ENCODE assay signal across 16 cellular contexts in the genomic region with DNA sequence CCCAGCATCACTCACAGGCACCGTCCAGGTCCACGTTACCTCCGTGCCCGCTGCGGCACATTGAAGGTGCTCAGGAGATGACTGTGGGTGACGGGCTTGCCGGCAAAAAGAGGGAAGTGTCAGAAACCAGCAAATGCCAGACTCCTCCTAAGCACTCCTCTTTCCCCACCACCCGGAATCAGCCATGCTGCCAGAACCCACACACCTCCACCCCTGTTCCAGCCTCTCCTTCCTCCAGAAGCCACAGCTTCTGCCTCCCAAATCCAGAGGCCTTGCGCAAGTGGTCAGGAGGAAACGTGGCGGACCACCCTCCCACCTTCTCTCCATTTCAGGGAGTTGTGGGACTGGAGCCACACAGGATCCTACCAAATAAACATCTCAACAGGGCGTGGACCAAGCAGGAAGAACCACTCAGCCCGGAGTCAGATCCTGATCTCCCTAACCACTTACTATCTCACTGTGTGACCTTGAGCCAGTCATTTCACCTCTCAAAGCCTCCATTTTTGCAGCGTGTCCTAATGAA. TPM values are rescaled to one million over a fixed set of nuclear protein-coding genes. Genes with fewer than 3 reads are reported as not detected.
DNase-seq lines count a peak whose midpoint lies in the region; ATAC-seq and TF ChIP-seq lines count a peak whose summit lies in the region.
"Had no signal": no experiment of that assay in that cellular context is flagged by ENCODE, and none has a peak within 500 bp of the region (broad histone marks: within the 10 kb centered on the region; RNA-seq: fewer than 3 reads in every experiment).

No MANE protein-coding gene starts in this region.

- DNase-seq in right cardiac atrium, result peak in 2 of 3 donors; percentile 63 to 69
- no peak for DNase-seq in Right ventricle myocardium superior
- DNase-seq in Peyer's patch, result peak in 2 of 3 donors; percentile 42 to 47
- peak; percentile 67 for DNase-seq in islet precursor cell
- no peak for DNase-seq in NCI-H2029 treated with DMSO at 0.1 percent for 48 hours (lab: John Stamatoyannopoulos, UW)
- DNase-seq: activated B cell treated with CpG ODN at 0.5 μM for 24 hours, adrenal gland, DMS79 treated with DMSO at 0.1 percent for 48 hours, foreskin fibroblast, NCI-H1694 treated with DMSO at 0.1 percent for 48 hours, SJCRH30 had no signal

- H3K27ac ChIP-seq in right cardiac atrium (ENCODE audit: low read length), result no peak overlapping the region
- peak overlapping the region in 1 of 4 donors; percentile 9 for H3K27ac ChIP-seq in Peyer's patch
- H3K27ac ChIP-seq: adrenal gland, SJCRH30, vagina had no signal

- H3K4me3 ChIP-seq in right cardiac atrium (ENCODE audit: low read length) (no peak overlapping the region), Peyer's patch (no peak overlapping the region)
- H3K4me3 ChIP-seq: adrenal gland, SJCRH30, vagina had no signal

- ATAC-seq in right cardiac atrium (peak in 1 of 2 donors; percentile 42), Right ventricle myocardium superior (ENCODE audit: poor library complexity) (no peak), GM21447 (IDR thresholded peaks at IDR 0.05; ENCODE audit: unreplicated experiment) (no peak), GM19397 (IDR thresholded peaks at IDR 0.05; ENCODE audit: unreplicated experiment) (no peak), GM21723 (IDR thresholded peaks at IDR 0.05; ENCODE audit: unreplicated experiment) (no peak)
- ATAC-seq: stimulated activated memory B cell treated with anti-CD40 and anti-IgM and Interleukin-4, amounts not matched to agents 10 μg/mL and 1 μg/mL and 100 μg/mL, for 72 hours had no signal

- peaks cover 0 to 31% (median 0%) of the 10 kb centered on the region in 3 donors for H3K36me3 ChIP-seq in Peyer's patch
- H3K36me3 ChIP-seq: SJCRH30 had no signal

- H3K27me3 ChIP-seq in right cardiac atrium (ENCODE audit: control insufficient read depth, insufficient read depth) (no peaks in the 10 kb centered on the region), Peyer's patch (no peaks in the 10 kb centered on the region)
- H3K27me3 ChIP-seq: adrenal gland, SJCRH30, vagina had no signal

- no peak for TF ChIP-seq CTCF in Peyer's patch (IDR thresholded peaks at IDR 0.05)

- H3K9me3 ChIP-seq in right cardiac atrium (ENCODE audit: control insufficient read depth, low read length) (no peaks in the 10 kb centered on the region), Peyer's patch (no peaks in the 10 kb centered on the region)
- H3K9me3 ChIP-seq: adrenal gland, SJCRH30, vagina had no signal

- no peak for TF ChIP-seq POLR2A in Peyer's patch (IDR thresholded peaks at IDR 0.05)

- intact Hi-C loops in right cardiac atrium (cut with DNase I) (no loop called here), Right ventricle myocardium superior (cut with DNase I) (no loop called here)

- H3K4me1 ChIP-seq in right cardiac atrium (ENCODE audit: control insufficient read depth, insufficient read depth, low read length) (peaks cover 29% of the 10 kb centered on the region), Peyer's patch (peaks cover under 1 to 14% (median 3%) of the 10 kb centered on the region in 4 donors)

- 66% methylated on average over 14 of the region's 14 CpGs for WGBS in right cardiac atrium

RNA-seq across cellular contexts. Expression of gene SMAD7, which starts 33.1 kb away (rescaled TPM):
- total RNA-seq in right cardiac atrium (10 to 100 TPM; 66.3 to 97.6 (median 94.3) TPM), Right ventricle myocardium superior (14.0 TPM), Peyer's patch (100 to 1,000 TPM in 1 of 4 donors, 10 to 100 TPM in 3; 42.9 to 100 (median 68.7) TPM)
- 34.8 TPM for polyA plus RNA-seq in right cardiac atrium

Comparison
In these comparisons a context has a peak if more than half of its experiments do, and no peak if none do; other contexts are left out.
1. DNase-seq: peak in right cardiac atrium (2 of 3), Peyer's patch (2 of 3) and islet precursor cell (single experiment); none in Right ventricle myocardium superior (single experiment) and NCI-H2029 treated with DMSO at 0.1 percent for 48 hours (single experiment).